8 cellular contexts compared by ENCODE assay signal in genomic region chr11:57457643-57458023, GRCh38. TPM values are rescaled to one million over a fixed set of nuclear protein-coding genes. Genes with fewer than 3 reads are reported as not detected.
DNase-seq lines count a peak whose midpoint lies in the region; ATAC-seq and TF ChIP-seq lines count a peak whose summit lies in the region.

No MANE protein-coding gene starts in this region.

- DNase-seq in activated CD4-positive, alpha-beta T cell treated with anti-CD3 and anti-CD28 coated beads, Interleukin-2, amount 10 ng/mL, durations not matched to agents 7 days and 5 days, result no peak
- DNase-seq in activated CD4-positive, alpha-beta T cell treated with anti-CD3 and anti-CD28 coated beads, Interleukin-2, amount 50 U/mL, for 1 hour, result no peak
- DNase-seq in stimulated activated naive CD8-positive, alpha-beta T cell treated with anti-CD3 and anti-CD28 coated beads, Interleukin-15, Interleukin-2, amounts not matched to agents 100 U/mL and 50 U/mL, for 24 hours, result no peak
- DNase-seq in retina (no peak), DMS114 treated with DMSO at 0.1 percent for 48 hours (lab: John Stamatoyannopoulos, UW; ENCODE audit: unreplicated experiment) (no peak), NCI-H1436 treated with DMSO at 0.1 percent for 48 hours (lab: John Stamatoyannopoulos, UW) (no peak)

- peaks cover 53% of the 10 kb centered on the region for H3K27me3 Mint-ChIP-seq in activated CD4-positive, alpha-beta T cell treated with anti-CD3 and anti-CD28 coated beads, Interleukin-2, amount 10 ng/mL, durations not matched to agents 7 days and 5 days
- H3K27me3 Mint-ChIP-seq in brain, result peaks cover 91% of the 10 kb centered on the region

- peak; percentile 10 to 69 for TF ChIP-seq CTCF in brain (conservative IDR thresholded peaks at IDR 0.05)

- no peaks in the 10 kb centered on the region for H3K9me3 Mint-ChIP-seq in activated CD4-positive, alpha-beta T cell treated with anti-CD3 and anti-CD28 coated beads, Interleukin-2, amount 10 ng/mL, durations not matched to agents 7 days and 5 days
- peaks cover 0 to 3% (median 0%) of the 10 kb centered on the region in 5 experiments for H3K9me3 Mint-ChIP-seq in brain

- peak; percentile 15 for ATAC-seq in HG03108 (IDR thresholded peaks at IDR 0.05; ENCODE audit: unreplicated experiment)
- ATAC-seq in stimulated activated naive CD8-positive, alpha-beta T cell treated with anti-CD3 and anti-CD28 coated beads, Interleukin-15, Interleukin-2, amounts not matched to agents 100 U/mL and 50 U/mL, for 24 hours, result peak; percentile 7

- H3K4me1 Mint-ChIP-seq in activated CD4-positive, alpha-beta T cell treated with anti-CD3 and anti-CD28 coated beads, Interleukin-2, amount 10 ng/mL, durations not matched to agents 7 days and 5 days, result peaks cover 29% of the 10 kb centered on the region
- peaks cover 43% of the 10 kb centered on the region for H3K4me1 Mint-ChIP-seq in brain

- CTCF ChIA-PET in activated CD4-positive, alpha-beta T cell treated with anti-CD3 and anti-CD28 coated beads, Interleukin-2, amount 10 ng/mL, durations not matched to agents 7 days and 5 days (lab: Charles Lee), result interaction anchor here (0.6 to 3.9 kb wide), 32 partner anchors 15 to 357 kb away, joined by 3 to 30 read pairs (median 4); partner anchors contain the start of genes SLC43A1 and UBE2L6

- POLR2A ChIA-PET in activated CD4-positive, alpha-beta T cell treated with anti-CD3 and anti-CD28 coated beads, Interleukin-2, amount 10 ng/mL, durations not matched to agents 7 days and 5 days (lab: Charles Lee), result no interaction called here

- H3K27ac Mint-ChIP-seq in activated CD4-positive, alpha-beta T cell treated with anti-CD3 and anti-CD28 coated beads, Interleukin-2, amount 10 ng/mL, durations not matched to agents 7 days and 5 days, result peak overlapping the region; percentile 44
- peak overlapping the region in 3 of 5 experiments; percentile 61 to 85 (median 62) for H3K27ac Mint-ChIP-seq in brain

- no peaks in the 10 kb centered on the region for H3K36me3 Mint-ChIP-seq in activated CD4-positive, alpha-beta T cell treated with anti-CD3 and anti-CD28 coated beads, Interleukin-2, amount 10 ng/mL, durations not matched to agents 7 days and 5 days (ENCODE audit: low read depth)
- no peaks in the 10 kb centered on the region for H3K36me3 Mint-ChIP-seq in brain

- H3K4me3 Mint-ChIP-seq in activated CD4-positive, alpha-beta T cell treated with anti-CD3 and anti-CD28 coated beads, Interleukin-2, amount 10 ng/mL, durations not matched to agents 7 days and 5 days, result no peak overlapping the region
- H3K4me3 Mint-ChIP-seq in brain, result peak overlapping the region; percentile 73 to 86 (median 81)

RNA-seq across cellular contexts. Expression of gene RTN4RL2, which starts 2.7 kb away (rescaled TPM):
- under 1 TPM in 1 of 2 experiments, not detected in 1; 0.35 TPM for total RNA-seq in activated CD4-positive, alpha-beta T cell treated with anti-CD3 and anti-CD28 coated beads, Interleukin-2, amount 10 ng/mL, durations not matched to agents 7 days and 5 days
- polyA plus RNA-seq in brain (ENCODE audit: insufficient read depth, low read depth, low replicate concordance), result 14.0 TPM

RNA-seq across cellular contexts. Expression of gene SLC43A3, which starts 30.7 kb away (rescaled TPM):
- total RNA-seq in activated CD4-positive, alpha-beta T cell treated with anti-CD3 and anti-CD28 coated beads, Interleukin-2, amount 10 ng/mL, durations not matched to agents 7 days and 5 days, result 100 to 1,000 TPM in 1 of 2 experiments, 10 to 100 TPM in 1; 98.2 to 104 TPM
- polyA plus RNA-seq in brain (ENCODE audit: insufficient read depth, low read depth, low replicate concordance), result 7.4 TPM

RNA-seq across cellular contexts. Expression of gene SLC43A1, which starts 57.9 kb away (rescaled TPM):
- 10 to 100 TPM; 22.9 to 23.4 TPM for total RNA-seq in activated CD4-positive, alpha-beta T cell treated with anti-CD3 and anti-CD28 coated beads, Interleukin-2, amount 10 ng/mL, durations not matched to agents 7 days and 5 days
- 1.6 TPM for polyA plus RNA-seq in brain (ENCODE audit: insufficient read depth, low read depth, low replicate concordance)
